In genomic region chr5:57504357-57504756, GRCh38 we compare ENCODE assay signal across 2 cellular contexts.
TF ChIP-seq lines count a peak whose summit lies in the region.

No MANE protein-coding gene starts in this region.

TF ChIP-seq in A549, 52 proteins besides CTCF, POLR2A, EP300 and RAD21:
- TF ChIP-seq FOSL2 (IDR thresholded peaks at IDR 0.05), result no peak
- no peak for TF ChIP-seq FOSL2 (CRISPR knock-in tag; IDR thresholded peaks at IDR 0.05)
- TF ChIP-seq HDAC2 (IDR thresholded peaks at IDR 0.05), result no peak
- TF ChIP-seq ZNF302 (CRISPR knock-in tag; IDR thresholded peaks at IDR 0.05), result no peak
- TF ChIP-seq USF2 (IDR thresholded peaks at IDR 0.05), result peak; percentile 12; the same call in 1 of the 2 replicates
- no peak for TF ChIP-seq MYC (IDR thresholded peaks at IDR 0.05; ENCODE audit: borderline replicate concordance, low read length)
- no peak for TF ChIP-seq PBX3 (IDR thresholded peaks at IDR 0.05)

TF ChIP-seq in K562, 482 proteins besides CTCF, POLR2A, EP300 and RAD21:
- TF ChIP-seq CBFA2T2 (conservative IDR thresholded peaks at IDR 0.05) (peak; percentile 49), TOE1 (IDR thresholded peaks at IDR 0.05; ENCODE audit: borderline replicate concordance) (peak; percentile 71; the same call in 1 of the 2 replicates), TOE1 (CRISPR knock-in tag; IDR thresholded peaks at IDR 0.05; ENCODE audit: borderline replicate concordance, low read depth) (no peak), USF1 (CRISPR knock-in tag; IDR thresholded peaks at IDR 0.05) (peak; percentile 29; the same call in 1 of the 2 replicates), SAFB (IDR thresholded peaks at IDR 0.05; ENCODE audit: borderline replicate concordance, low read depth, low read length) (no peak), HMG20A (CRISPR knock-in tag; conservative IDR thresholded peaks at IDR 0.05) (no peak), HDAC1 (IDR thresholded peaks at IDR 0.05) (no peak), TCF3 (CRISPR knock-in tag; IDR thresholded peaks at IDR 0.05) (no peak), RAD51 (IDR thresholded peaks at IDR 0.05; ENCODE audit: borderline replicate concordance, low read depth) (peak; percentile 80), TFE3 (CRISPR knock-in tag; IDR thresholded peaks at IDR 0.05) (peak; percentile 90), E2F5 (CRISPR knock-in tag; IDR thresholded peaks at IDR 0.05) (no peak), SAP30 (IDR thresholded peaks at IDR 0.05; ENCODE audit: borderline replicate concordance, insufficient read depth, low read depth, low read length, poor library complexity, severe bottlenecking) (no peak), MYBL2 (IDR thresholded peaks at IDR 0.05; ENCODE audit: low read depth) (no peak), MYBL2 (CRISPR knock-in tag; IDR thresholded peaks at IDR 0.05; ENCODE audit: borderline replicate concordance) (no peak), ZKSCAN3 (CRISPR knock-in tag; IDR thresholded peaks at IDR 0.05) (no peak), USF2 (CRISPR knock-in tag; IDR thresholded peaks at IDR 0.05) (peak; percentile 79), SRSF1 (IDR thresholded peaks at IDR 0.05; ENCODE audit: low read depth, low read length) (no peak), HOXB6 (CRISPR knock-in tag; IDR thresholded peaks at IDR 0.05; ENCODE audit: borderline replicate concordance) (no peak), ZNF57 (CRISPR knock-in tag; IDR thresholded peaks at IDR 0.05) (no peak), GTF2F1 (IDR thresholded peaks at IDR 0.05; ENCODE audit: low read depth, low read length) (no peak), SMAD1 (IDR thresholded peaks at IDR 0.05; ENCODE audit: low read depth, low read length, partially characterized antibody) (no peak), STAT5B (CRISPR knock-in tag; IDR thresholded peaks at IDR 0.05) (no peak), ATF4 (CRISPR knock-in tag; IDR thresholded peaks at IDR 0.05) (no peak), ZNF436 (CRISPR knock-in tag; IDR thresholded peaks at IDR 0.05) (no peak), TEAD4 (IDR thresholded peaks at IDR 0.05; ENCODE audit: low read length) (no peak), TEAD4 (CRISPR knock-in tag; IDR thresholded peaks at IDR 0.05; ENCODE audit: borderline replicate concordance) (no peak), ZFP91 (CRISPR knock-in tag; IDR thresholded peaks at IDR 0.05) (no peak), LEF1 (IDR thresholded peaks at IDR 0.05) (no peak), CAMTA2 (CRISPR knock-in tag; conservative IDR thresholded peaks at IDR 0.05) (no peak), ZNF655 (CRISPR knock-in tag; IDR thresholded peaks at IDR 0.05) (no peak), RFX1 (IDR thresholded peaks at IDR 0.05) (no peak), HIVEP1 (CRISPR knock-in tag; IDR thresholded peaks at IDR 0.05) (no peak)
